ENCODE assay signal across 11 cellular contexts in genomic region chr6:149112976-149113375, GRCh38.
DNase-seq lines count a peak whose midpoint lies in the region; ATAC-seq lines count a peak whose summit lies in the region.
"Had no signal": no experiment of that assay in that cellular context is flagged by ENCODE, and none has a peak within 500 bp of the region (broad histone marks: within the 10 kb centered on the region; RNA-seq: fewer than 3 reads in every experiment).

No MANE protein-coding gene starts in this region.

- ATAC-seq in GM18508 (IDR thresholded peaks at IDR 0.05; ENCODE audit: insufficient read depth, unreplicated experiment) (peak; percentile 83), GM19467 (IDR thresholded peaks at IDR 0.05; ENCODE audit: unreplicated experiment) (peak; percentile 56), HG03432 (IDR thresholded peaks at IDR 0.05; ENCODE audit: unreplicated experiment) (peak; percentile 57)
- ATAC-seq: K562 had no signal

- DNase-seq in germinal center (ENCODE audit: low spot score) (peak; percentile 28), hippocampal formation (lab: John Stamatoyannopoulos, UW) (no peak), foreskin melanocyte (no peak)
- no peak for DNase-seq in effector CD4-positive, alpha-beta T cell
- DNase-seq: aorta, NCI-H2029, SW 1271 had no signal
